Comparison of ENCODE assay signal across 8 cellular contexts in genomic region chr17:78337244-78338109, GRCh38. TPM values are rescaled to one million over a fixed set of nuclear protein-coding genes. Genes with fewer than 3 reads are reported as not detected.
DNase-seq lines count a peak whose midpoint lies in the region; ATAC-seq lines count a peak whose summit lies in the region.

No MANE protein-coding gene starts in this region.

- DNase-seq in AG08395 (ENCODE audit: low spot score) (peak; percentile 84), LHCN-M2 (ENCODE audit: low read depth) (peak; percentile 84), fibroblast of gingiva (ENCODE audit: low read depth) (peak; percentile 90), retina (no peak)
- no peak for DNase-seq in stimulated activated CD4-positive, alpha-beta T cell treated with anti-CD3 and anti-CD28 coated beads, Interleukin-15, amount 100 ng/mL, for 24 hours

- ATAC-seq in GM21515 (IDR thresholded peaks at IDR 0.05; ENCODE audit: unreplicated experiment) (peak; percentile 57), HG02885 (IDR thresholded peaks at IDR 0.05; ENCODE audit: poor library complexity, unreplicated experiment) (no peak), HG03108 (IDR thresholded peaks at IDR 0.05; ENCODE audit: unreplicated experiment) (no peak)

RNA-seq across cellular contexts. Expression of gene SOCS3, which starts 22.4 kb away (rescaled TPM):
- total RNA-seq in LHCN-M2 (2014; rRNA removed) = 29.3 and 32.8 TPM in 2 replicates
- 7.4 TPM for polyA plus RNA-seq in LHCN-M2 (2012)

RNA-seq across cellular contexts. Expression of gene PGS1, which starts 41.0 kb away (rescaled TPM):
- total RNA-seq in LHCN-M2 (2014; rRNA removed) = 31.9 and 35.0 TPM in 2 replicates
- 16.3 TPM for polyA plus RNA-seq in LHCN-M2 (2012)

Comparison
In these comparisons a context has a peak if more than half of its experiments do, and no peak if none do; other contexts are left out.
1. DNase-seq: peak in AG08395 (single experiment), LHCN-M2 (single experiment) and fibroblast of gingiva (single experiment); none in stimulated activated CD4-positive, alpha-beta T cell treated with anti-CD3 and anti-CD28 coated beads, Interleukin-15, amount 100 ng/mL, for 24 hours (single experiment) and retina (single experiment).